8 cellular contexts compared by ENCODE assay signal in the genomic region with DNA sequence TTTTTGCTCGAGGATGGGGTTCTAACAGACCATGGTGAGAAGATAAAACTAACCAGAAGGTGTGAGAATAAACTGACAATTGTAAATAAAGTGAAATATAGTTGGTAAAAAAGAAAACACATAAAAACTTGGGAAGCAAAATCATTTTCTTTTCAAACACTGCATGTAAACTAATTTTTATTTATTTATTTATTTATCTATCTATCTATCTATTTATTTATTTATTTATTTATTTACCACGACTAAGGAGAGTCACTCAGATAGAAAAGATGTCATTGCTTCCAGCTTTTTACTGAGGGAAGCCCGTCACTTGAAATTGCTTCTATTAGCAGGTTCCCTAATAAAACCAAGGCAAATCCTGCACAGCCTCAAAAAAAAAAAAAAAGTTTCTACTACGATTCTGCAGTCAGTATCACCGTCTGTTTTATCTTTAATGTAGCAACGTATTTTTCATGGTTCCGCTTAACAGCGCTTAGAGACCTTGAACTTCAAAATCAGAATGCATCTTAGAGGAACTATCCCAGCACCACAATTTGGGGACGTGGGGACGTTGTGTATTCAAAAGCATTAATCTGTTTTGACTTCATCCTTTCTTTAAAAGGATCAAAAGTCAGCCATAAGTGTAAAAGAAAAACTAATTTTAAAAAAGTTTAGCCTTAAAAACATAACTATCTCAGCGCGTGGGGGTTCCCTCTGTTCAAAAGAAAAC. TPM values are rescaled to one million over a fixed set of nuclear protein-coding genes. Genes with fewer than 3 reads are reported as not detected.
DNase-seq lines count a peak whose midpoint lies in the region; ATAC-seq, FAIRE-seq and TF ChIP-seq lines count a peak whose summit lies in the region.

No MANE protein-coding gene starts in this region.

- peaks cover 26% of the 10 kb centered on the region for H3K4me1 Mint-ChIP-seq in central memory CD8-positive, alpha-beta T cell

- peak overlapping the region; percentile 90 for H3K4me3 Mint-ChIP-seq in central memory CD8-positive, alpha-beta T cell

- peak; percentile 56 for FAIRE-seq in G401.6 (lab: Jason Lieb, UNC)

- no peaks in the 10 kb centered on the region for H3K9me3 ChIP-seq in mononuclear cell (ENCODE audit: low read depth, low read length)

- peak overlapping the region; percentile 99 for H3K27ac Mint-ChIP-seq in central memory CD8-positive, alpha-beta T cell (ENCODE audit: low read depth)

- no peaks in the 10 kb centered on the region for H3K9me3 Mint-ChIP-seq in central memory CD8-positive, alpha-beta T cell

- H3K36me3 Mint-ChIP-seq in central memory CD8-positive, alpha-beta T cell (ENCODE audit: insufficient read depth), result peaks cover 21% of the 10 kb centered on the region

- H3K27me3 ChIP-seq in mononuclear cell (ENCODE audit: insufficient read depth, low read length), result peaks cover 4% of the 10 kb centered on the region

- no peaks in the 10 kb centered on the region for H3K27me3 Mint-ChIP-seq in central memory CD8-positive, alpha-beta T cell

- POLR2A ChIA-PET in GM10248 (lab: Yijun Ruan, JAX), result no interaction called here

- no peak for TF ChIP-seq CTCF in GM10248 (IDR thresholded peaks at IDR 0.05; ENCODE audit: control extremely low read depth, extremely low read depth, low read depth, missing control alignments)

- CTCF ChIA-PET in GM10248 (lab: Yijun Ruan, JAX), result no interaction called here

- peak overlapping the region; percentile 69 for H3K4me3 ChIP-seq in mononuclear cell (ENCODE audit: low read length)

- ATAC-seq in central memory CD8-positive, alpha-beta T cell (replicated peaks; ENCODE audit: extremely low read depth, poor library complexity, severe bottlenecking), result no peak
- no peak for ATAC-seq in HG02852 (IDR thresholded peaks at IDR 0.05; ENCODE audit: unreplicated experiment)

- peaks cover 14% of the 10 kb centered on the region for H3K4me1 ChIP-seq in mononuclear cell (ENCODE audit: insufficient read depth, low read length)

- DNase-seq in NCI-H748 treated with DMSO at 0.1 percent for 48 hours (lab: John Stamatoyannopoulos, UW) (peak; percentile 30), AG08396 (ENCODE audit: low spot score) (no peak), HPDE6-E6E7 (ENCODE audit: extremely low spot score) (no peak), GM10248 (ENCODE audit: extremely low spot score) (no peak)
- no peak for DNase-seq in central memory CD8-positive, alpha-beta T cell (ENCODE audit: low spot score in 2 of 2)

RNA-seq across cellular contexts. Expression of a gene that starts 33.2 kb away (rescaled TPM):
- not detected for total RNA-seq in mononuclear cell
